22 cellular contexts compared by ENCODE assay signal in the genomic region with DNA sequence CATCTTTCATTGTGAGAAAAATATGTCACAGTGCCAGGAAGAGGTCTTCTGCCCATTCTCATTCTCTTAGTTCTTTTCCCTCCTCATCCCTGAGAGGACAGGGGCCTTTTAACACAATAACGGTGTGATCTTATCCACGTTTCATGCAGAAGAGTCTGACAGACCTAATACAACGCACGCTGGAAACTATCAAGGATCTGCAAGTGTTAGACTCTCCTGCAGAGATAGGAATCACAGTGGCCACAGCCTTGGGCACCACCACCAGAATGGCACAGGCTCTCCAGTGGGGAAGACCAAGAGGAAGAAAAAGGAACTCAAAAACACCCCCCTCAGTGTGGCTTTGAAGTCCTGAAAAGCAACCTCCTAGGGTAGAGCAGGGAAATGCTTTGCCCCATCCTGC.
"Had no signal": no experiment of that assay in that cellular context is flagged by ENCODE, and none has a peak within 500 bp of the region (broad histone marks: within the 10 kb centered on the region; RNA-seq: fewer than 3 reads in every experiment).

No MANE protein-coding gene starts in this region.

- H3K36me3 Mint-ChIP-seq: naive B cell; natural killer cell; stimulated activated memory B cell treated with anti-CD40 and anti-IgM and Interleukin-4, amounts not matched to agents 10 μg/mL and 1 μg/mL and 100 μg/mL, for 72 hours; type B pancreatic cell had no signal

- H3K4me1 Mint-ChIP-seq: natural killer cell, nephron progenitor cell had no signal

- DNase-seq: islet precursor cell; left ventricle myocardium inferior; naive B cell; natural killer cell; nephron progenitor cell; ovary; right lobe of liver; stimulated activated CD4-positive, alpha-beta T cell treated with anti-CD3 and anti-CD28 coated beads, Interleukin-1b, Interleukin-23, amount 100 ng/mL, for 48 hours; stimulated activated CD4-positive, alpha-beta T cell treated with anti-CD3 and anti-CD28 coated beads, Interleukin-2, amount 100 ng/mL, for 48 hours; stimulated activated CD4-positive, alpha-beta T cell treated with anti-CD3 and anti-CD28 coated beads, Interleukin-4, amount 100 ng/mL, for 4 hours; stimulated activated CD8-positive, alpha-beta memory T cell treated with anti-CD3 and anti-CD28 coated beads, Interleukin-4, amount 100 ng/mL, for 48 hours; stimulated activated naive CD4-positive, alpha-beta T cell treated with Interleukin-2 at 50 U/mL for 16 hours; stimulated activated naive CD8-positive, alpha-beta T cell treated with anti-CD3 and anti-CD28 coated beads, Interleukin-15, amount 100 ng/mL, for 72 hours; substantia nigra; uterus had no signal

- H3K4me2 ChIP-seq: smooth muscle cell had no signal

- H3K27ac Mint-ChIP-seq: naive B cell; natural killer cell; nephron progenitor cell; progenitor cell of endocrine pancreas; stimulated activated memory B cell treated with anti-CD40 and anti-IgM and Interleukin-4, amounts not matched to agents 10 μg/mL and 1 μg/mL and 100 μg/mL, for 72 hours; type B pancreatic cell had no signal

- H3K27ac ChIP-seq: left ventricle myocardium inferior, ovary, right atrium auricular region, right lobe of liver, tibial nerve, uterus had no signal

- H3K4me3 Mint-ChIP-seq: naive B cell; natural killer cell; nephron progenitor cell; stimulated activated memory B cell treated with anti-CD40 and anti-IgM and Interleukin-4, amounts not matched to agents 10 μg/mL and 1 μg/mL and 100 μg/mL, for 72 hours; stimulated activated naive CD8-positive, alpha-beta T cell treated with anti-CD3 and anti-CD28 coated beads, Interleukin-15, amount 100 ng/mL, for 72 hours; type B pancreatic cell had no signal

- H3K27me3 Mint-ChIP-seq: progenitor cell of endocrine pancreas; stimulated activated memory B cell treated with anti-CD40 and anti-IgM and Interleukin-4, amounts not matched to agents 10 μg/mL and 1 μg/mL and 100 μg/mL, for 72 hours; stimulated activated naive CD8-positive, alpha-beta T cell treated with anti-CD3 and anti-CD28 coated beads, Interleukin-15, amount 100 ng/mL, for 72 hours; type B pancreatic cell had no signal

- H3K36me3 ChIP-seq: left ventricle myocardium inferior, ovary, right atrium auricular region, right lobe of liver, uterus had no signal

- H3K27me3 ChIP-seq: ovary, right atrium auricular region, right lobe of liver, tibial nerve, uterus had no signal

- H3K4me1 ChIP-seq: left ventricle myocardium inferior, right atrium auricular region, right lobe of liver, tibial nerve, uterus had no signal

- H3K4me3 ChIP-seq: left ventricle myocardium inferior, lung, ovary, right atrium auricular region, right lobe of liver, smooth muscle cell, tibial nerve, uterus had no signal

- H3K9me3 ChIP-seq: left ventricle myocardium inferior, ovary, right atrium auricular region, right lobe of liver, tibial nerve, uterus had no signal

- H3K9me3 Mint-ChIP-seq: naive B cell; natural killer cell; nephron progenitor cell; stimulated activated memory B cell treated with anti-CD40 and anti-IgM and Interleukin-4, amounts not matched to agents 10 μg/mL and 1 μg/mL and 100 μg/mL, for 72 hours; stimulated activated naive CD8-positive, alpha-beta T cell treated with anti-CD3 and anti-CD28 coated beads, Interleukin-15, amount 100 ng/mL, for 72 hours; type B pancreatic cell had no signal

- ATAC-seq: natural killer cell; right lobe of liver; stimulated activated memory B cell treated with anti-CD40 and anti-IgM and Interleukin-4, amounts not matched to agents 10 μg/mL and 1 μg/mL and 100 μg/mL, for 72 hours had no signal
